Comparison of ENCODE assay signal across 21 cellular contexts in genomic region chr2:120747706-120748105, GRCh38. TPM values are rescaled to one million over a fixed set of nuclear protein-coding genes. Genes with fewer than 3 reads are reported as not detected.
"Had no signal": no experiment of that assay in that cellular context is flagged by ENCODE, and none has a peak within 500 bp of the region (broad histone marks: within the 10 kb centered on the region; RNA-seq: fewer than 3 reads in every experiment).

No MANE protein-coding gene starts in this region.

- H3K9me3 ChIP-seq: body of pancreas, ovary, upper lobe of right lung had no signal

- H3K36me3 ChIP-seq: ovary, upper lobe of right lung had no signal

- H3K4me1 Mint-ChIP-seq: activated naive CD8-positive, alpha-beta T cell treated with anti-CD3 and anti-CD28 coated beads for 36 hours; naive B cell; stimulated activated effector memory CD8-positive, alpha-beta T cell treated with anti-CD3 and anti-CD28 coated beads, Interleukin-12 subunit alpha, Interleukin-12 subunit beta, amount 100 ng/mL, for 72 hours had no signal

- H3K4me3 ChIP-seq: body of pancreas, dorsolateral prefrontal cortex, ovary, upper lobe of right lung had no signal

- H3K27ac ChIP-seq: body of pancreas, dorsolateral prefrontal cortex, epithelial cell of prostate, foreskin keratinocyte, ovary, upper lobe of right lung, VCaP had no signal

- H3K4me3 Mint-ChIP-seq: activated naive CD8-positive, alpha-beta T cell treated with anti-CD3 and anti-CD28 coated beads for 36 hours; naive B cell; stimulated activated effector memory CD8-positive, alpha-beta T cell treated with anti-CD3 and anti-CD28 coated beads, Interleukin-12 subunit alpha, Interleukin-12 subunit beta, amount 100 ng/mL, for 72 hours had no signal

- ATAC-seq: body of pancreas; foreskin keratinocyte; left lobe of liver; sciatic nerve; stimulated activated effector memory CD8-positive, alpha-beta T cell treated with anti-CD3 and anti-CD28 coated beads, Interleukin-12 subunit alpha, Interleukin-12 subunit beta, amount 100 ng/mL, for 72 hours; upper lobe of right lung had no signal

- H3K36me3 Mint-ChIP-seq: activated naive CD8-positive, alpha-beta T cell treated with anti-CD3 and anti-CD28 coated beads for 36 hours; naive B cell; stimulated activated effector memory CD8-positive, alpha-beta T cell treated with anti-CD3 and anti-CD28 coated beads, Interleukin-12 subunit alpha, Interleukin-12 subunit beta, amount 100 ng/mL, for 72 hours had no signal

- H3K27ac Mint-ChIP-seq: activated naive CD8-positive, alpha-beta T cell treated with anti-CD3 and anti-CD28 coated beads for 36 hours; naive B cell; stimulated activated effector memory CD8-positive, alpha-beta T cell treated with anti-CD3 and anti-CD28 coated beads, Interleukin-12 subunit alpha, Interleukin-12 subunit beta, amount 100 ng/mL, for 72 hours had no signal

- FAIRE-seq: keratinocyte had no signal

- H3K4me1 ChIP-seq: body of pancreas, foreskin keratinocyte, upper lobe of right lung had no signal

- H3K9me3 Mint-ChIP-seq: activated naive CD8-positive, alpha-beta T cell treated with anti-CD3 and anti-CD28 coated beads for 36 hours; stimulated activated effector memory CD8-positive, alpha-beta T cell treated with anti-CD3 and anti-CD28 coated beads, Interleukin-12 subunit alpha, Interleukin-12 subunit beta, amount 100 ng/mL, for 72 hours had no signal

- DNase-seq: activated CD4-positive, alpha-beta T cell treated with anti-CD3 and anti-CD28 coated beads, Interleukin-2, amount 50 U/mL, for 4 hours; activated naive CD4-positive, alpha-beta T cell; activated naive CD8-positive, alpha-beta T cell treated with anti-CD3 and anti-CD28 coated beads for 36 hours; amniotic stem cell; body of pancreas; dorsolateral prefrontal cortex; foreskin keratinocyte; hypothalamus; mammary epithelial cell; naive B cell; stimulated activated CD4-positive, alpha-beta T cell treated with anti-CD3 and anti-CD28 coated beads, Interleukin-4, amount 100 ng/mL, for 24 hours; T-helper 2 cell; upper lobe of right lung had no signal

- H3K27me3 ChIP-seq: body of pancreas, ovary had no signal

RNA-seq across cellular contexts. Expression of gene GLI2, which starts 12.0 kb away (rescaled TPM):
- total RNA-seq: activated naive CD8-positive, alpha-beta T cell treated with anti-CD3 and anti-CD28 coated beads for 36 hours; foreskin keratinocyte; pulmonary artery endothelial cell had no signal
